In the genomic region with DNA sequence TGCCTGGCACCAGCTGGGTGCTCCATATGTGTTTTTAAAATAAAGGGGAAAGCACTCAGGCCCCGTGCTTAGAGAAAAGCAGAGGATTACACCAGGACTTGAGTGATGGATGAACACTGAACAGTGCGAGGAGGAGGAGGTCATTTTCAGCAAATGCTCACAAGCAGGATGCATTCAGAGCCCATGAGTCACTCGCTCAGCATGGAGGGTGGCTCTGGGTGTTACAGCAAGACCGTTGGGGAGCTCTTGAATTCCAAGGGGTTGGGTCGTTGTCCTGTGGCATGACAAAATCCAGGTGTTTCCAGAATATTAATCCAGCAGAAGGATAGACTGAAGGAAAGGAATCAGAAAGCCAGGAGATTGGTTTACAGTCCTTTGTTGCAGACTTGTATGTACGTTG, we compare ENCODE assay signal across 12 cellular contexts. TPM values are rescaled to one million over a fixed set of nuclear protein-coding genes. Genes with fewer than 3 reads are reported as not detected.
DNase-seq lines count a peak whose midpoint lies in the region; ATAC-seq and TF ChIP-seq lines count a peak whose summit lies in the region.
"Had no signal": no experiment of that assay in that cellular context is flagged by ENCODE, and none has a peak within 500 bp of the region (broad histone marks: within the 10 kb centered on the region; RNA-seq: fewer than 3 reads in every experiment).

No MANE protein-coding gene starts in this region.

- H3K36me3 Mint-ChIP-seq in MCF 10A (ENCODE audit: insufficient read depth, unreplicated experiment) = no peaks in the 10 kb centered on the region

- H3K9me3 Mint-ChIP-seq in MCF 10A (ENCODE audit: unreplicated experiment) = no peaks in the 10 kb centered on the region

- no peaks in the 10 kb centered on the region for H3K36me3 ChIP-seq in breast epithelium
- H3K36me3 ChIP-seq in kidney epithelial cell (ENCODE audit: control insufficient read depth, insufficient read depth, low read length) = no peaks in the 10 kb centered on the region
- H3K36me3 ChIP-seq: BLaER1 had no signal

- no peak overlapping the region for H3K4me3 Mint-ChIP-seq in MCF 10A (ENCODE audit: unreplicated experiment)

- DNase-seq in MCF 10A (ENCODE audit: unreplicated experiment) (peak; percentile 82), breast epithelium (ENCODE audit: low spot score in 2 of 2) (no peak), amniotic stem cell (lab: John Stamatoyannopoulos, UW) (peak; percentile 57), kidney epithelial cell (ENCODE audit: low read depth) (peak; percentile 71), NCI-H2227 treated with DMSO at 0.1 percent for 48 hours (lab: John Stamatoyannopoulos, UW) (no peak), sciatic nerve (ENCODE audit: low spot score) (no peak), T-helper 9 cell (no peak)
- DNase-seq: activated T-cell treated with anti-CD3 and anti-CD28 coated beads, Interleukin-2, amount 50 U/mL, for 1 hour; effector CD8-positive, alpha-beta T cell; NCI-H187 had no signal

- TF ChIP-seq CTCF in MCF 10A (IDR thresholded peaks at IDR 0.05; ENCODE audit: unreplicated experiment) (no peak), breast epithelium (IDR thresholded peaks at IDR 0.05) (no peak), kidney epithelial cell (IDR thresholded peaks at IDR 0.05; ENCODE audit: insufficient read depth, low read length, poor library complexity, severe bottlenecking) (no peak)

- H3K27ac ChIP-seq in breast epithelium = peak overlapping the region in 1 of 2 donors; percentile 3
- H3K27ac ChIP-seq: BLaER1 had no signal

- H3K27me3 Mint-ChIP-seq in MCF 10A (ENCODE audit: insufficient read depth, unreplicated experiment) = no peaks in the 10 kb centered on the region

- no peaks in the 10 kb centered on the region for H3K9me3 ChIP-seq in breast epithelium
- H3K9me3 ChIP-seq: BLaER1 had no signal

- H3K4me1 Mint-ChIP-seq in MCF 10A (ENCODE audit: insufficient read depth, unreplicated experiment) = peaks cover 43% of the 10 kb centered on the region

- CTCF ChIA-PET in MCF 10A (lab: Yijun Ruan, JAX) = interaction anchor here (0.9 to 1.2 kb wide), 3 partner anchors 24 to 157 kb away, joined by 3 to 4 read pairs (median 3); no protein-coding TSS in a partner anchor

- H3K27ac Mint-ChIP-seq in MCF 10A (ENCODE audit: low read depth, unreplicated experiment) = no peak overlapping the region

- H3K27me3 ChIP-seq in breast epithelium (no peaks in the 10 kb centered on the region), kidney epithelial cell (ENCODE audit: control insufficient read depth, insufficient read depth, low read length) (peaks cover 2% of the 10 kb centered on the region)
- H3K27me3 ChIP-seq: BLaER1 had no signal

- intact Hi-C loops in MCF 10A (cut with micrococcal nuclease) (no loop called here), breast epithelium (cut with DNase I; ENCODE audit: low total_unique reads) (no loop called here), sciatic nerve (cut with DNase I) (no loop called here)

- POLR2A ChIA-PET in MCF 10A (lab: Yijun Ruan, JAX) = interaction anchor here (0.5 to 1.5 kb wide), 2 partner anchors 28 to 162 kb away, joined by 3 to 5 read pairs; no protein-coding TSS in a partner anchor

- no TSS peak for BruUV-seq in MCF 10A (replicated peaks; lab: Mats Ljungman, UMichigan)

- ATAC-seq in sciatic nerve = no peak
- no peak for ATAC-seq in HG02870 (IDR thresholded peaks at IDR 0.05; ENCODE audit: unreplicated experiment)

- TF ChIP-seq POLR2A in breast epithelium (IDR thresholded peaks at IDR 0.05) = no peak

- H3K4me3 ChIP-seq in breast epithelium (no peak overlapping the region), kidney epithelial cell (ENCODE audit: low read depth, low read length) (no peak overlapping the region)
- H3K4me3 ChIP-seq: BLaER1 had no signal

- H3K4me1 ChIP-seq in breast epithelium = peaks cover 0 to 3% of the 10 kb centered on the region in 2 donors
- H3K4me1 ChIP-seq: BLaER1 had no signal

RNA-seq across cellular contexts. Expression of a gene that starts 2.9 kb away (rescaled TPM):
- total RNA-seq in MCF 10A (2022) (0.32 and 0.51 TPM in 2 replicates), breast epithelium (1 to 10 TPM in 1 of 3 donors, not detected in 2; 5.9 TPM), kidney epithelial cell (0.17 TPM in 1 of 2 replicates, not detected in the other), sciatic nerve (3.6 TPM)

RNA-seq across cellular contexts. Expression of a gene that starts 48.5 kb away (rescaled TPM):
- total RNA-seq in MCF 10A (2022) = 1.4 and 2.8 TPM in 2 replicates
- 1 to 10 TPM; 1.1 to 5.6 (median 4.2) TPM for total RNA-seq in breast epithelium
- 0.89 and 1.2 TPM in 2 replicates for total RNA-seq in kidney epithelial cell
- 50.4 TPM for total RNA-seq in sciatic nerve

Comparison
In these comparisons a context has a peak if more than half of its experiments do, and no peak if none do; other contexts are left out.
1. DNase-seq: peak in MCF 10A (single experiment), amniotic stem cell (single experiment) and kidney epithelial cell (single experiment); none in breast epithelium (0 of 2), NCI-H2227 treated with DMSO at 0.1 percent for 48 hours (single experiment), sciatic nerve (single experiment) and T-helper 9 cell (single experiment).